In the genomic region with DNA sequence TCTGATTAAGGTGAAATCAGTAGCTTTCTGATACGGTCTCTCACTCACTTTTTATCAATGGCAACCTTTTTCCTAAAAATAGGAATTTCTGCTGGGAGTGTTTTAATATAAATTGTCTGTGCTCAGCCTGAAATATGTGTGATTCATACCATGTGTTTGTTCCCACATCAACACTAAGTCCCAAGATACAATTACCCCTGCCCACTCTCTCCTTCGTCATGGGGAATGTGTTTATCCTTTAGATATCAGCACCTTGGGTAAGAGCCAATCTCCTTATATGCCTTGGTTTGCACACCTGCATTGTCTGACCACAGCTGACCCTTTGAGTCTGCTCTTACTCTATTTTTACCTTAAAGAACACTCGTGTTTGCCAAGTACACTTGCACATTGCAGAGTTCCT, we compare ENCODE assay signal across 16 cellular contexts.
A peak's percentile ranks its signal among the peaks of the same experiment; 100 is the strongest.
DNase-seq lines count a peak whose midpoint lies in the region; FAIRE-seq and TF ChIP-seq lines count a peak whose summit lies in the region.
"Had no signal": no experiment of that assay in that cellular context is flagged by ENCODE, and none has a peak within 500 bp of the region (broad histone marks: within the 10 kb centered on the region; RNA-seq: fewer than 3 reads in every experiment).

No MANE protein-coding gene starts in this region.

- TF ChIP-seq CTCF in SK-N-SH (IDR thresholded peaks at IDR 0.05), result no peak
- TF ChIP-seq CTCF in kidney (IDR thresholded peaks at IDR 0.05; ENCODE audit: borderline replicate concordance, extremely low read depth, insufficient read depth), result no peak

- H3K9me2 ChIP-seq in SK-N-SH, result no peaks in the 10 kb centered on the region

- FAIRE-seq in kidney (lab: Jason Lieb, UNC) (no peak), small intestine (lab: Jason Lieb, UNC) (no peak)

- peaks cover 7% of the 10 kb centered on the region; the same call in 1 of the 2 replicates for H4K20me1 ChIP-seq in SK-N-SH (ENCODE audit: insufficient read depth)
- H4K20me1 ChIP-seq: BLaER1 treated with 17β-estradiol and CSF1 and Interleukin-3, amounts not matched to agents 10 nM and 100 nM had no signal

- peaks cover 44% of the 10 kb centered on the region for H3K79me2 ChIP-seq in SK-N-SH (ENCODE audit: insufficient read depth)

- intact Hi-C loops in kidney (cut with DNase I), result no loop called here

- H3K36me3 ChIP-seq in SK-N-SH (replicated peaks in 1 of 2; ENCODE audit: control insufficient read depth in 1 of 2, insufficient read depth in 2 of 2, low read length in 1 of 2), result no peaks in the 10 kb centered on the region
- H3K36me3 ChIP-seq in kidney (ENCODE audit: control insufficient read depth in 1 of 2, insufficient read depth in 2 of 2, low read length in 2 of 2), result no peaks in the 10 kb centered on the region
- no peaks in the 10 kb centered on the region for H3K36me3 ChIP-seq in small intestine (ENCODE audit: control insufficient read depth in 2 of 2, insufficient read depth in 2 of 2, low read length in 2 of 2)
- H3K36me3 ChIP-seq: ovary had no signal

- DNase-seq in EH (ENCODE audit: low read depth), result peak; percentile 80
- no peak for DNase-seq in SK-N-SH
- peak; percentile 85 for DNase-seq in fibroblast of peridontal ligament (ENCODE audit: extremely low read depth)
- peak; percentile 67 for DNase-seq in renal cortical epithelial cell (ENCODE audit: low read depth)
- DNase-seq in retina, result no peak
- no peak for DNase-seq in kidney
- no peak for DNase-seq in small intestine
- no peak for DNase-seq in stimulated activated CD8-positive, alpha-beta memory T cell treated with anti-CD3 and anti-CD28 coated beads, Interleukin-4, amount 100 ng/mL, for 48 hours
- DNase-seq: activated CD4-positive, alpha-beta T cell treated with anti-CD3 and anti-CD28 coated beads, Interleukin-2, amount 10 ng/mL, durations not matched to agents 24 days and 14 days; NCI-H446 treated with DMSO at 0.1 percent for 48 hours; ovary; stimulated activated CD4-positive, alpha-beta T cell treated with anti-CD3 and anti-CD28 coated beads, Interleukin-4, amount 100 ng/mL, for 1 hour had no signal

- peak overlapping the region in 1 of 2 experiments; percentile 22; a peak in 1 of 4 replicates for H3K27ac ChIP-seq in SK-N-SH (ENCODE audit: low read depth in 2 of 2, low read length in 1 of 2)
- no peak overlapping the region for H3K27ac ChIP-seq in kidney (ENCODE audit: low read depth in 2 of 2, low read length in 2 of 2)
- no peak overlapping the region for H3K27ac ChIP-seq in small intestine (ENCODE audit: low read depth in 1 of 2, low read length in 1 of 2)
- H3K27ac ChIP-seq: body of pancreas, ovary, PC-9 had no signal

- CTCF ChIA-PET in SK-N-SH (lab: Yijun Ruan, JAX), result no interaction called here

- H2AFZ ChIP-seq in SK-N-SH (ENCODE audit: low read depth), result no peak overlapping the region
- H2AFZ ChIP-seq: GM23338, PC-9 had no signal

- peaks cover 19% of the 10 kb centered on the region for H3F3A ChIP-seq in SK-N-SH (replicated peaks; ENCODE audit: insufficient read depth)

- H3K4me2 ChIP-seq in SK-N-SH, result 0 out of 2 replicates have a peak overlapping the region, but pooled peaks have one; percentile 20
- H3K4me2 ChIP-seq: GM23338, PC-9 had no signal

- peaks cover 2 to 34% of the 10 kb centered on the region in 2 experiments; a peak in 3 of 4 replicates for H3K4me1 ChIP-seq in SK-N-SH (ENCODE audit: control insufficient read depth in 1 of 2, insufficient read depth in 2 of 2, low read depth in 1 of 2, low read length in 1 of 2)
- no peaks in the 10 kb centered on the region for H3K4me1 ChIP-seq in kidney (ENCODE audit: control insufficient read depth in 1 of 2, insufficient read depth in 1 of 2, low read depth in 1 of 2, low read length in 2 of 2)
- peaks cover 0 to 3% of the 10 kb centered on the region in 2 donors for H3K4me1 ChIP-seq in small intestine (ENCODE audit: control insufficient read depth in 2 of 2, insufficient read depth in 1 of 2, low read depth in 1 of 2, low read length in 1 of 2)

- 40% methylated on average over 3 of the region's 3 CpGs for WGBS in SK-N-SH (ENCODE audit: low lambda C conversion rate)
- 65 to 72% (median 71%) methylated on average over 3 of the region's 3 CpGs for WGBS in small intestine, 3 donors

- no peak overlapping the region for H3K9ac ChIP-seq in SK-N-SH
- H3K9ac ChIP-seq in kidney (ENCODE audit: low read length in 2 of 2), result no peak overlapping the region
- H3K9ac ChIP-seq: BLaER1 treated with 17β-estradiol and CSF1 and Interleukin-3, amounts not matched to agents 10 nM and 100 nM had no signal

- no peak for TF ChIP-seq RAD21 in SK-N-SH (IDR thresholded peaks at IDR 0.05; ENCODE audit: low read length)

- H3K9me3 ChIP-seq in SK-N-SH, result no peaks in the 10 kb centered on the region
- no peaks in the 10 kb centered on the region for H3K9me3 ChIP-seq in kidney (ENCODE audit: control insufficient read depth in 1 of 2, low read length in 2 of 2)
- H3K9me3 ChIP-seq in small intestine (ENCODE audit: control insufficient read depth, low read depth), result no peaks in the 10 kb centered on the region
- H3K9me3 ChIP-seq: body of pancreas, ovary had no signal

- H3K27me3 ChIP-seq in SK-N-SH (ENCODE audit: insufficient read depth), result no peaks in the 10 kb centered on the region
- no peaks in the 10 kb centered on the region for H3K27me3 ChIP-seq in small intestine (ENCODE audit: control insufficient read depth in 2 of 2, insufficient read depth in 2 of 2, low read length in 2 of 2)
- H3K27me3 ChIP-seq: BLaER1 treated with 17β-estradiol and CSF1 and Interleukin-3, amounts not matched to agents 10 nM and 100 nM; body of pancreas; ovary had no signal

- POLR2A ChIA-PET in SK-N-SH (lab: Yijun Ruan, JAX), result no interaction called here

- no peak for TF ChIP-seq EP300 in SK-N-SH (IDR thresholded peaks at IDR 0.05; ENCODE audit: borderline replicate concordance in 1 of 2, low read depth in 1 of 2, low read length in 1 of 2)

- H3K4me3 ChIP-seq in SK-N-SH (ENCODE audit: low read depth in 2 of 2, low read length in 1 of 2) (no peak overlapping the region), kidney (ENCODE audit: low read length in 2 of 2) (no peak overlapping the region), small intestine (ENCODE audit: low read depth in 1 of 2, low read length in 2 of 2) (no peak overlapping the region)
- H3K4me3 ChIP-seq: BLaER1 treated with 17β-estradiol and CSF1 and Interleukin-3, amounts not matched to agents 10 nM and 100 nM; body of pancreas; GM23338; ovary; PC-9 had no signal

TF ChIP-seq in SK-N-SH, 30 proteins besides CTCF, POLR2A, EP300 and RAD21:
- TF ChIP-seq YY1 (IDR thresholded peaks at IDR 0.05; ENCODE audit: low read depth) (no peak), JUND (IDR thresholded peaks at IDR 0.05) (0 out of 2 replicates have a peak, but pooled peaks have one; percentile 7), NFIC (IDR thresholded peaks at IDR 0.05; ENCODE audit: borderline replicate concordance) (no peak)
TF ChIP-seq in SK-N-SH: peak in this region for 1.

Comparison
In these comparisons a context has a peak if more than half of its experiments do, and no peak if none do; other contexts are left out.
1. DNase-seq: peak in EH (single experiment), fibroblast of peridontal ligament (single experiment) and renal cortical epithelial cell (single experiment); none in SK-N-SH (single experiment), retina (single experiment), kidney (single experiment), small intestine (single experiment) and stimulated activated CD8-positive, alpha-beta memory T cell treated with anti-CD3 and anti-CD28 coated beads, Interleukin-4, amount 100 ng/mL, for 48 hours (single experiment).